5 cellular contexts compared by ENCODE assay signal in the genomic region with DNA sequence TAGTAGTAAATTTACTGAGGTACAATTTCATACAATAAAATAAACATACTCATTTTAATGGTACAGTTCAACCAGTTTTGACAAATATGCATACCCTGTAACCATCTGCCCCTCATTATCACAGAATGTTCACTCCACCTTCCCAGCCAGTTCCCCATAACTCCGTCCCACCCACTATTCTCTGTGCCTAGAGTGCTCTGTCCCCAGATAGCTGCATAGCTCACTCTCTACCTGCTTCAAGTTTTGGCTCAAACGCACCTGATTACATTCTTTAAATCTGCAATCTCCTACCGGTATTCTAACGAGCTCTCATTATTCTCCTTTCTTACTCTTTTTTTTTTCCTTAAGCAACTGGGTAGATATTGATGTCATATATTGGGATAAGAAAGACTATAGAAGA.
"Had no signal": no experiment of that assay in that cellular context is flagged by ENCODE, and none has a peak within 500 bp of the region (broad histone marks: within the 10 kb centered on the region; RNA-seq: fewer than 3 reads in every experiment).

No MANE protein-coding gene starts in this region.

- DNase-seq: GOT3, H9, HCEC 1CT, IMR-90 had no signal

- H3K4me3 Mint-ChIP-seq: H9 had no signal

- H3K4me3 ChIP-seq: K562 had no signal

- ATAC-seq: K562 had no signal
